Comparison of ENCODE assay signal across 10 cellular contexts in genomic region chr1:220803401-220804201, GRCh38. TPM values are rescaled to one million over a fixed set of nuclear protein-coding genes. Genes with fewer than 3 reads are reported as not detected.
DNase-seq lines count a peak whose midpoint lies in the region; ATAC-seq, FAIRE-seq and TF ChIP-seq lines count a peak whose summit lies in the region.
"Had no signal": no experiment of that assay in that cellular context is flagged by ENCODE, and none has a peak within 500 bp of the region (broad histone marks: within the 10 kb centered on the region; RNA-seq: fewer than 3 reads in every experiment).

No MANE protein-coding gene starts in this region.

- peak; percentile 77 to 79 for TF ChIP-seq RAD21 in liver (IDR thresholded peaks at IDR 0.05)

- 63% methylated on average over 10 of the region's 10 CpGs for WGBS in liver
- WGBS in aorta, 2 donors: 31 to 32% methylated on average over 10 of the region's 10 CpGs

- H3K4me3 ChIP-seq in bronchial epithelial cell (ENCODE audit: low read depth, low read length) (no peak overlapping the region), liver (ENCODE audit: low read depth in 1 of 3, low read length in 3 of 3) (no peak overlapping the region), aorta (ENCODE audit: low read length in 2 of 2) (no peak overlapping the region)
- H3K4me3 ChIP-seq: skin epidermis had no signal

- H3K9me3 ChIP-seq in liver (ENCODE audit: control insufficient read depth in 4 of 4, low read length in 3 of 4) (no peaks in the 10 kb centered on the region), aorta (ENCODE audit: control insufficient read depth, low read length) (no peaks in the 10 kb centered on the region)

- H3K27me3 ChIP-seq in bronchial epithelial cell (ENCODE audit: control insufficient read depth, insufficient read depth, low read length) (no peaks in the 10 kb centered on the region), liver (ENCODE audit: control insufficient read depth in 4 of 4, insufficient read depth in 4 of 4, low read length in 3 of 4) (no peaks in the 10 kb centered on the region), aorta (ENCODE audit: control insufficient read depth in 1 of 2, insufficient read depth in 2 of 2, low read length in 1 of 2) (no peaks in the 10 kb centered on the region)

- H3K9ac ChIP-seq in liver (ENCODE audit: low read depth in 1 of 2, low read length in 2 of 2): no peak overlapping the region

- peak; percentile 67 for ATAC-seq in aorta (ENCODE audit: low FRiP score)

- intact Hi-C loops in aorta (cut with DNase I): no loop called here

- H3K27ac ChIP-seq in liver (ENCODE audit: low read depth in 1 of 2, low read length in 2 of 2): no peak overlapping the region
- H3K27ac ChIP-seq in aorta (ENCODE audit: low read depth in 1 of 2, low read length in 2 of 2): peak overlapping the region; percentile 9 to 75
- H3K27ac ChIP-seq: skin epidermis had no signal

- no peaks in the 10 kb centered on the region for H3K36me3 ChIP-seq in bronchial epithelial cell (ENCODE audit: control insufficient read depth, insufficient read depth, low read length)
- H3K36me3 ChIP-seq in liver (ENCODE audit: control insufficient read depth in 4 of 4, insufficient read depth in 3 of 4, low read depth in 1 of 4, low read length in 3 of 4): peaks cover 0 to 26% (median 20%) of the 10 kb centered on the region in 4 donors
- no peaks in the 10 kb centered on the region for H3K36me3 ChIP-seq in aorta (ENCODE audit: control insufficient read depth in 1 of 2, insufficient read depth in 2 of 2, low read length in 1 of 2)

- FAIRE-seq in H54 (lab: Jason Lieb, UNC) (no peak), bronchial epithelial cell (lab: Jason Lieb, UNC) (no peak)

- DNase-seq in NCI-H146 (lab: John Stamatoyannopoulos, UW) (peak; percentile 14), NCI-H146 treated with DMSO at 0.1 percent for 48 hours (lab: John Stamatoyannopoulos, UW; ENCODE audit: unreplicated experiment) (no peak), H54 (ENCODE audit: insufficient read length, low spot score) (peak; percentile 20), NCI-H526 treated with DMSO at 0.1 percent for 48 hours (lab: John Stamatoyannopoulos, UW) (peak; percentile 5), bronchial epithelial cell (ENCODE audit: low read depth) (peak; percentile 40), aorta (no peak), mesenteric fat pad (ENCODE audit: low spot score) (no peak)

- H3K4me1 ChIP-seq in liver (ENCODE audit: control insufficient read depth in 4 of 4, insufficient read depth in 4 of 4, low read length in 3 of 4): peaks cover 0 to 12% (median 4%) of the 10 kb centered on the region in 4 donors
- H3K4me1 ChIP-seq in aorta (ENCODE audit: control insufficient read depth in 1 of 2, insufficient read depth in 2 of 2, low read length in 2 of 2): no peaks in the 10 kb centered on the region

- TF ChIP-seq POLR2A in H54 (IDR thresholded peaks at IDR 0.05; ENCODE audit: low read depth, low read length): no peak

- TF ChIP-seq CTCF in bronchial epithelial cell (IDR thresholded peaks at IDR 0.05; ENCODE audit: insufficient read depth, low read length, severe bottlenecking) (peak; percentile 60), liver (IDR thresholded peaks at IDR 0.05; ENCODE audit: low read depth, low read length, missing input control) (peak; percentile 92)

TF ChIP-seq in liver, 16 proteins besides CTCF, POLR2A, EP300 and RAD21:
- TF ChIP-seq ZBTB33 (IDR thresholded peaks at IDR 0.05): no peak
- TF ChIP-seq YY1 (IDR thresholded peaks at IDR 0.05): no peak
- no peak for TF ChIP-seq RXRA (IDR thresholded peaks at IDR 0.05)
- TF ChIP-seq REST (IDR thresholded peaks at IDR 0.05): no peak
- TF ChIP-seq TAF1 (conservative IDR thresholded peaks at IDR 0.05): no peak
- no peak for TF ChIP-seq GABPA (IDR thresholded peaks at IDR 0.05 in 1 of 2, conservative IDR thresholded peaks at IDR 0.05 in 1 of 2)

RNA-seq across cellular contexts. Expression of gene MTARC1, which starts 16.9 kb away (rescaled TPM):
- 2.0 and 5.8 TPM in 2 replicates for total RNA-seq in bronchial epithelial cell
- 10 to 100 TPM; 14.9 to 28.2 TPM for total RNA-seq in liver
- 10 to 100 TPM in 1 of 2 donors, 1 to 10 TPM in 1; 9.8 to 71.3 TPM for polyA plus RNA-seq in liver
- 1 to 10 TPM; 8.1 to 9.9 TPM for total RNA-seq in aorta
- 1 to 10 TPM; 1.3 to 4.8 TPM for polyA plus RNA-seq in aorta
- total RNA-seq in mesenteric fat pad: 539 TPM
- total RNA-seq: CD8-positive, alpha-beta memory T cell had no signal
- polyA plus RNA-seq: CD8-positive, alpha-beta memory T cell had no signal

RNA-seq across cellular contexts. Expression of gene MTARC2, which starts 55.5 kb away (rescaled TPM):
- total RNA-seq in bronchial epithelial cell: 1.7 and 2.6 TPM in 2 replicates
- 10 to 100 TPM; 24.9 to 96.1 TPM for total RNA-seq in liver
- polyA plus RNA-seq in liver: 10 to 100 TPM; 65.4 to 77.5 TPM
- 10 to 100 TPM; 18.2 to 33.9 TPM for total RNA-seq in aorta
- 10 to 100 TPM; 31.4 to 32.7 TPM for polyA plus RNA-seq in aorta
- total RNA-seq in mesenteric fat pad: 45.2 TPM
- total RNA-seq: CD8-positive, alpha-beta memory T cell had no signal
- polyA plus RNA-seq: CD8-positive, alpha-beta memory T cell had no signal

Comparison
In these comparisons a context has a peak if more than half of its experiments do, and no peak if none do; other contexts are left out.
1. DNase-seq: peak in NCI-H146 (single experiment), H54 (single experiment), NCI-H526 treated with DMSO at 0.1 percent for 48 hours (single experiment) and bronchial epithelial cell (single experiment); none in NCI-H146 treated with DMSO at 0.1 percent for 48 hours (single experiment), aorta (0 of 2) and mesenteric fat pad (single experiment).
2. H3K27ac ChIP-seq: peak in aorta (2 of 2); none in liver (0 of 2).
3. RNA of gene MTARC1, which starts 16.9 kb away (total RNA-seq): 539 TPM in mesenteric fat pad (single experiment); 14.9 to 28.2 TPM in liver, 8.1 to 9.9 TPM in aorta and 2.0 to 5.8 TPM in bronchial epithelial cell; every median in the first group is over 10 times any median in the second.